Comparison of ENCODE assay signal across 26 cellular contexts in genomic region chr10:88735661-88736060, GRCh38. TPM values are rescaled to one million over a fixed set of nuclear protein-coding genes. Genes with fewer than 3 reads are reported as not detected.
DNase-seq lines count a peak whose midpoint lies in the region; ATAC-seq and TF ChIP-seq lines count a peak whose summit lies in the region.
"Had no signal": no experiment of that assay in that cellular context is flagged by ENCODE, and none has a peak within 500 bp of the region (broad histone marks: within the 10 kb centered on the region; RNA-seq: fewer than 3 reads in every experiment).

No MANE protein-coding gene starts in this region.

- no peak overlapping the region for H3K27ac Mint-ChIP-seq in natural killer cell
- H3K27ac Mint-ChIP-seq: activated naive CD8-positive, alpha-beta T cell treated with anti-CD3 and anti-CD28 coated beads, Interleukin-2, amount 50 U/mL, for 24 hours; B cell had no signal

- H3K27ac ChIP-seq in coronary artery: no peak overlapping the region
- H3K27ac ChIP-seq: dorsolateral prefrontal cortex, left ventricle myocardium inferior, PC-9, SJSA1, spleen, upper lobe of right lung, WERI-Rb-1 had no signal

- DNase-seq in HCEC 1CT: peak; percentile 70
- peak; percentile 75 for DNase-seq in RKO (ENCODE audit: low spot score)
- peak; percentile 10 for DNase-seq in choroid plexus epithelial cell (ENCODE audit: low read depth)
- DNase-seq in non-pigmented ciliary epithelial cell (ENCODE audit: low read depth): peak; percentile 17
- DNase-seq in DMS153 treated with DMSO at 0.1 percent for 48 hours (lab: John Stamatoyannopoulos, UW; ENCODE audit: unreplicated experiment): no peak
- no peak for DNase-seq in natural killer cell
- DNase-seq in coronary artery (ENCODE audit: low spot score): no peak
- DNase-seq: activated CD4-positive, alpha-beta T cell treated with anti-CD3 and anti-CD28 coated beads, Interleukin-2, amount 50 U/mL, for 4 hours; activated CD8-positive, alpha-beta memory T cell treated with anti-CD3 and anti-CD28 coated beads, Interleukin-2, amount 50 U/mL, for 48 hours; activated effector memory CD4-positive, alpha-beta T cell treated with anti-CD3 and anti-CD28 coated beads, Interleukin-2, amount 50 U/mL, for 16 hours; activated naive CD8-positive, alpha-beta T cell treated with anti-CD3 and anti-CD28 coated beads, Interleukin-2, amount 50 U/mL, for 24 hours; COR-L47; dorsolateral prefrontal cortex; Karpas-422; left ventricle myocardium inferior; NCI-H1105; NCI-H2029 treated with DMSO at 0.1 percent for 48 hours; PC-9; spleen; upper lobe of right lung; WERI-Rb-1 had no signal

- H3K4me3 ChIP-seq in choroid plexus epithelial cell (ENCODE audit: low read depth, low read length) (no peak overlapping the region), coronary artery (no peak overlapping the region)
- H3K4me3 ChIP-seq: dorsolateral prefrontal cortex, left ventricle myocardium inferior, PC-9, SJSA1, spleen, upper lobe of right lung had no signal

- no peak overlapping the region for H3K4me3 Mint-ChIP-seq in natural killer cell
- H3K4me3 Mint-ChIP-seq: activated naive CD8-positive, alpha-beta T cell treated with anti-CD3 and anti-CD28 coated beads, Interleukin-2, amount 50 U/mL, for 24 hours; B cell had no signal

- intact Hi-C loops in natural killer cell (cut with micrococcal nuclease): no loop called here

- H3K27me3 Mint-ChIP-seq in natural killer cell (ENCODE audit: low read depth in 2 of 2): peaks cover 0 to 22% of the 10 kb centered on the region in 2 donors

- H3K36me3 Mint-ChIP-seq in natural killer cell: no peaks in the 10 kb centered on the region

- no peak for TF ChIP-seq CTCF in choroid plexus epithelial cell (conservative IDR thresholded peaks at IDR 0.05; ENCODE audit: low read depth, low read length)
- no peak for TF ChIP-seq CTCF in natural killer cell (IDR thresholded peaks at IDR 0.05)
- no peak for TF ChIP-seq CTCF in coronary artery (IDR thresholded peaks at IDR 0.05)

- no peaks in the 10 kb centered on the region for H3K4me1 Mint-ChIP-seq in natural killer cell
- H3K4me1 Mint-ChIP-seq: activated naive CD8-positive, alpha-beta T cell treated with anti-CD3 and anti-CD28 coated beads, Interleukin-2, amount 50 U/mL, for 24 hours had no signal

- no peak for ATAC-seq in natural killer cell
- ATAC-seq: activated naive CD8-positive, alpha-beta T cell treated with anti-CD3 and anti-CD28 coated beads, Interleukin-2, amount 50 U/mL, for 24 hours; upper lobe of right lung had no signal

- no peaks in the 10 kb centered on the region for H3K9me3 Mint-ChIP-seq in natural killer cell
- H3K9me3 Mint-ChIP-seq: activated naive CD8-positive, alpha-beta T cell treated with anti-CD3 and anti-CD28 coated beads, Interleukin-2, amount 50 U/mL, for 24 hours had no signal

RNA-seq across cellular contexts. Expression of gene LIPN, which starts 24.2 kb away (rescaled TPM):
- total RNA-seq in natural killer cell: under 1 TPM in 2 of 3 donors, not detected in 1; 0.66 to 0.83 TPM
- total RNA-seq: B cell; cardiac septum; glomerular endothelial cell; left ventricle myocardium inferior; PC-9; SJSA1; T-helper 2 cell treated with Interferon-gamma antibody and Interleukin-4, amounts not matched to agents 100 ng/mL and 5 ng/mL, for 36 hours had no signal

RNA-seq across cellular contexts. Expression of gene LIPK, which starts 29.6 kb away (rescaled TPM):
- not detected for total RNA-seq in natural killer cell
- total RNA-seq: B cell; cardiac septum; dorsolateral prefrontal cortex; glomerular endothelial cell; left ventricle myocardium inferior; PC-9; SJSA1; spleen; T-helper 2 cell treated with Interferon-gamma antibody and Interleukin-4, amounts not matched to agents 100 ng/mL and 5 ng/mL, for 36 hours; upper lobe of right lung had no signal

Comparison
In these comparisons a context has a peak if more than half of its experiments do, and no peak if none do; other contexts are left out.
1. DNase-seq: peak in HCEC 1CT (single experiment), RKO (single experiment), choroid plexus epithelial cell (single experiment) and non-pigmented ciliary epithelial cell (single experiment); none in DMS153 treated with DMSO at 0.1 percent for 48 hours (single experiment), natural killer cell (single experiment) and coronary artery (single experiment).